In the genomic region with DNA sequence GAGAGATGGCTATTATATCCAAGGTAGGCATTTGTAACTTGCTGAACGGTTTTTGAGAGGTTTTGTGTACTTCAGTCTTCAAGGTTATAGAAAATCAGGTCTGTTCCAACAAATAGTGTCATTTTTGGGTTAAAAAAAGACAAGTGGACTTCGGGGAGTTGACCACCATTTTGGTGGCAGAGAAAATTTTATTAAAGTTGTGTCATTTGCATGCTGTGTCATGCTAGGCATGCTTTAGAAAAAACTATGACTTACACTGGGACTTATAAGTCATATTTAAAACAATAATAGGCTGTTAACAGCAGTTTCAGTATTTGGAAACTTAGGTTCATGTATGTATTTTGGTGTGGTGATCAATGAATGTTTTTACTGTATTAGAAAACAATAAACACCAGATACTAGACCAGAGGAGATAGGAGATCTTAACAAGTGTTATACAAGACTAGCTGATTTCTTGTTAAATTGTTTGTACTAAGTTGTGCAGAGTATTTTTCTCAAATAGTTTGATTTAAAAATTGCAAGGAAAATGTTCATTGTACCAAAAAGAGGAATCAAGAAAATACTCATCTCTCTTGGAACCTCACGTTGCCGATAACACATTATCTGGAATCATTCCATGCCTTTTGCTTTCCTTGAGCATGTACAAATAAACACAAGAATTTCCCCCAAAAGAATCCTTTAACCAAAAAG, we compare ENCODE assay signal across 8 cellular contexts. TPM values are rescaled to one million over a fixed set of nuclear protein-coding genes. Genes with fewer than 3 reads are reported as not detected.
A peak's percentile ranks its signal among the peaks of the same experiment; 100 is the strongest.
DNase-seq lines count a peak whose midpoint lies in the region; ATAC-seq and TF ChIP-seq lines count a peak whose summit lies in the region.

No MANE protein-coding gene starts in this region.

- H3K9ac ChIP-seq in trophoblast cell (ENCODE audit: low read length): peak overlapping the region; percentile 96

- TSS peak; percentile 77 for BruUV-seq in Panc1 (replicated peaks; lab: Mats Ljungman, UMichigan)

- no peak for TF ChIP-seq CTCF in Panc1 (IDR thresholded peaks at IDR 0.05)

- H4K91ac ChIP-seq in trophoblast cell (ENCODE audit: low read depth, low read length): no peak overlapping the region

- POLR2A ChIA-PET in Panc1 (lab: Charles Lee): no interaction called here

- H2BK12ac ChIP-seq in trophoblast cell (ENCODE audit: low read length): no peak overlapping the region

- H3K27ac ChIP-seq in Panc1 (ENCODE audit: low read length): peak overlapping the region; percentile 96
- no peak overlapping the region for H3K27ac ChIP-seq in esophagus (ENCODE audit: low read depth in 2 of 2, low read length in 1 of 2)
- H3K27ac ChIP-seq in trophoblast cell (ENCODE audit: low read depth, low read length): no peak overlapping the region

- H3K79me2 ChIP-seq in trophoblast cell (ENCODE audit: control insufficient read depth, insufficient read depth, low read length, poor library complexity): peaks cover 12% of the 10 kb centered on the region

- H3K23ac ChIP-seq in trophoblast cell (ENCODE audit: low read length): no peak overlapping the region

- ATAC-seq in Panc1: no peak
- ATAC-seq in HG02588 (IDR thresholded peaks at IDR 0.05; ENCODE audit: unreplicated experiment): no peak

- H3K4me1 ChIP-seq in Panc1 (ENCODE audit: control insufficient read depth, insufficient read depth, low read length) (peaks cover 41% of the 10 kb centered on the region), esophagus (ENCODE audit: control insufficient read depth in 2 of 2, insufficient read depth in 2 of 2, low read length in 1 of 2) (no peaks in the 10 kb centered on the region), trophoblast cell (ENCODE audit: control insufficient read depth in 1 of 2, insufficient read depth in 2 of 2, low read length in 2 of 2) (peaks cover 4 to 7% of the 10 kb centered on the region in 2 experiments)

- H2AFZ ChIP-seq in trophoblast cell (ENCODE audit: insufficient read depth, low read length, poor library complexity): no peak overlapping the region

- H3K4me3 ChIP-seq in Panc1 (ENCODE audit: low read depth in 2 of 2, low read length in 2 of 2): peak overlapping the region; percentile 86 to 94
- H3K4me3 ChIP-seq in esophagus (ENCODE audit: low read depth in 1 of 2, low read length in 2 of 2): peak overlapping the region; percentile 72 to 78
- peak overlapping the region; percentile 88 for H3K4me3 ChIP-seq in trophoblast cell (ENCODE audit: low read depth, low read length)

- no peak overlapping the region for H3K14ac ChIP-seq in trophoblast cell (ENCODE audit: low read length)

- H3K79me1 ChIP-seq in trophoblast cell (ENCODE audit: low read length): peaks cover 15% of the 10 kb centered on the region

- peak overlapping the region; percentile 77 for H3K4me2 ChIP-seq in trophoblast cell (ENCODE audit: low read length)

- no peak overlapping the region for H2AK5ac ChIP-seq in trophoblast cell (ENCODE audit: low read length)

- H3K18ac ChIP-seq in trophoblast cell (ENCODE audit: low read length): no peak overlapping the region

- no peaks in the 10 kb centered on the region for H3K27me3 ChIP-seq in Panc1 (ENCODE audit: control insufficient read depth, insufficient read depth, low read length)
- H3K27me3 ChIP-seq in esophagus (ENCODE audit: control insufficient read depth in 1 of 2, insufficient read depth in 2 of 2, low read length in 2 of 2): no peaks in the 10 kb centered on the region
- H3K27me3 ChIP-seq in trophoblast cell (ENCODE audit: insufficient read depth, low read length): no peaks in the 10 kb centered on the region

- H3K36me3 ChIP-seq in Panc1 (ENCODE audit: control insufficient read depth, insufficient read depth, low read length): peaks cover 41% of the 10 kb centered on the region
- peaks cover 0 to 16% of the 10 kb centered on the region in 2 donors for H3K36me3 ChIP-seq in esophagus (ENCODE audit: control insufficient read depth in 2 of 2, insufficient read depth in 2 of 2, low read length in 1 of 2)
- peaks cover 17 to 28% of the 10 kb centered on the region in 2 experiments for H3K36me3 ChIP-seq in trophoblast cell (ENCODE audit: control insufficient read depth in 1 of 2, insufficient read depth in 2 of 2, low read length in 2 of 2)

- H4K12ac ChIP-seq in trophoblast cell (ENCODE audit: low read depth, low read length): no peak overlapping the region

- peak overlapping the region; percentile 99 for H3K4ac ChIP-seq in trophoblast cell (ENCODE audit: low read depth, low read length)

- in situ Hi-C loops in Panc1 (cut with HindIII; ENCODE audit: low pct_unique_long_range_greater_than_20kb, low sequenced_read_pairs): no loop called here

- CTCF ChIA-PET in Panc1 (lab: Charles Lee): no interaction called here

- intact Hi-C loops in Panc1 (cut with micrococcal nuclease; ENCODE audit: unreplicated experiment): no loop called here

- no peak overlapping the region for H4K8ac ChIP-seq in trophoblast cell (ENCODE audit: low read depth, low read length)

- no peak overlapping the region for H2BK5ac ChIP-seq in trophoblast cell (ENCODE audit: low read depth, low read length, poor library complexity)

- no peaks in the 10 kb centered on the region for H3K9me3 ChIP-seq in Panc1 (ENCODE audit: control insufficient read depth, insufficient read depth, low read depth, low read length)
- no peaks in the 10 kb centered on the region for H3K9me3 ChIP-seq in esophagus (ENCODE audit: control insufficient read depth in 2 of 2, insufficient read depth in 1 of 2, low read depth in 1 of 2, low read length in 1 of 2)
- no peaks in the 10 kb centered on the region for H3K9me3 ChIP-seq in trophoblast cell (ENCODE audit: insufficient read depth, low read depth, low read length)

- no peak overlapping the region for H2BK120ac ChIP-seq in trophoblast cell (ENCODE audit: insufficient read depth, low read length, poor library complexity)

- peak; percentile 22 for DNase-seq in EH (ENCODE audit: low read depth)
- DNase-seq in Panc1 (ENCODE audit: low read depth, low spot score): no peak
- DNase-seq in trophoblast cell: no peak
- DNase-seq in NCI-H1417 treated with DMSO at 0.1 percent for 48 hours (lab: John Stamatoyannopoulos, UW): no peak
- DNase-seq in dermis blood vessel endothelial cell: no peak
- no peak for DNase-seq in superior temporal gyrus (ENCODE audit: extremely low spot score)

- 27 to 35% methylated on average over 4 of the region's 4 CpGs for WGBS in esophagus, 2 donors
- WGBS in trophoblast cell (ENCODE audit: extremely low coverage, insufficient coverage, insufficient read length): no CpG with 5 or more reads among the region's 4 CpGs

RNA-seq across cellular contexts. Expression of gene RAN, which starts 1.4 kb away (rescaled TPM):
- total RNA-seq in Panc1 (2021; ENCODE audit: unreplicated experiment) (1,193 TPM), dermis blood vessel endothelial cell (653 and 1,243 TPM in 2 replicates)
- polyA plus RNA-seq in Panc1 (2012; ENCODE audit: insufficient read length): 933 TPM
- polyA plus RNA-seq in esophagus: 100 to 1,000 TPM; 118 to 638 TPM
- polyA plus RNA-seq in trophoblast cell (2013): 542 and 555 TPM in 2 replicates

RNA-seq across cellular contexts. Expression of gene STX2, which starts 34.2 kb away (rescaled TPM):
- total RNA-seq in Panc1 (2021; ENCODE audit: unreplicated experiment) (34.0 TPM), dermis blood vessel endothelial cell (31.1 and 34.7 TPM in 2 replicates)
- 21.7 TPM for polyA plus RNA-seq in Panc1 (2012; ENCODE audit: insufficient read length)
- polyA plus RNA-seq in esophagus: 1 to 10 TPM; 3.1 to 3.5 TPM
- polyA plus RNA-seq in trophoblast cell (2013): 14.4 and 15.3 TPM in 2 replicates
